In the genomic region with DNA sequence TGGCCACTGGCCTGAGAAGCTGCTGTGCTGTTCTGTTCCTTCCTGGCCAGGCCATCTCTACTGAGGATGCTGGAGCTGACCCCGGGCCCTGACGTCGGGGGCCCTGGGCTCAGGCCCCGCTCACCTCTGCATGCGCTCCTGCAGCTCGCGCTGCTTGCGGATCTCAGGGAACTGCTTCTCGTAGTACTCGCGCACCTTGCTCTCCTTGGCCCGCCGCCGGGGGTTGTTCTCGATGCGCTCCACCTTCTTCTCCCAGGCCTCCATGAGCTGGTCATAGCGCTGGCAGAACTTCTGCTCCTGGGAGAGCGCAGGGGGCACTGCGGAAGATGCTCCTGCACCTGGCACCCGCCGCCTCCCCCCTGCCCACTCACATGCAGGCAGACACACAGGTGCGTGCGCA, we compare ENCODE assay signal across 18 cellular contexts.
DNase-seq lines count a peak whose midpoint lies in the region; ATAC-seq and TF ChIP-seq lines count a peak whose summit lies in the region.
"Had no signal": no experiment of that assay in that cellular context is flagged by ENCODE, and none has a peak within 500 bp of the region (broad histone marks: within the 10 kb centered on the region; RNA-seq: fewer than 3 reads in every experiment).

No MANE protein-coding gene starts in this region.

- H3T11ph ChIP-seq in H9 (ENCODE audit: low read length), result no peak overlapping the region

- H3K14ac ChIP-seq in H9 (ENCODE audit: insufficient read depth, low read length), result no peak overlapping the region
- H3K14ac ChIP-seq in neuronal stem cell (ENCODE audit: low read length), result no peak overlapping the region

- peaks cover 4% of the 10 kb centered on the region for H4K20me1 ChIP-seq in H9 (ENCODE audit: control insufficient read depth, insufficient read depth, insufficient read length)
- H4K20me1 ChIP-seq in osteoblast (ENCODE audit: insufficient read depth, low read length), result no peaks in the 10 kb centered on the region

- H3K4me3 Mint-ChIP-seq in H9 (no peak overlapping the region), endothelial cell (ENCODE audit: unreplicated experiment) (no peak overlapping the region)
- H3K4me3 Mint-ChIP-seq: CD8-positive, alpha-beta memory T cell had no signal

- H2BK15ac ChIP-seq in H9 (ENCODE audit: low read depth, low read length) (no peak overlapping the region), neuronal stem cell (ENCODE audit: low read length) (no peak overlapping the region)

- H3K27me3 ChIP-seq in H9 (ENCODE audit: insufficient read depth, low read length) (no peaks in the 10 kb centered on the region), WERI-Rb-1 (ENCODE audit: insufficient read depth, low read depth, severe bottlenecking) (no peaks in the 10 kb centered on the region), neuronal stem cell (ENCODE audit: control insufficient read depth in 3 of 3, insufficient read depth in 3 of 3, low read depth in 1 of 3, low read length in 3 of 3) (peaks cover 0 to 2% (median 0%) of the 10 kb centered on the region in 3 experiments), osteoblast (ENCODE audit: insufficient read depth, low read length) (no peaks in the 10 kb centered on the region), psoas muscle (ENCODE audit: insufficient read depth in 3 of 3, low read length in 2 of 3) (no peaks in the 10 kb centered on the region)
- H3K27me3 ChIP-seq: BLaER1 had no signal

- H3K36me3 ChIP-seq in WERI-Rb-1 (peaks cover 48% of the 10 kb centered on the region), neuronal stem cell (replicated peaks in 1 of 2; ENCODE audit: control insufficient read depth in 2 of 2, insufficient read depth in 2 of 2, low read length in 2 of 2) (peaks cover 20 to 24% of the 10 kb centered on the region in 2 donors), osteoblast (ENCODE audit: insufficient read depth, low read length) (peaks cover 21% of the 10 kb centered on the region), psoas muscle (ENCODE audit: insufficient read depth in 1 of 2, low read depth in 1 of 2) (peaks cover 0 to 29% of the 10 kb centered on the region in 2 donors)

- no peak overlapping the region for H3K4me3 ChIP-seq in WERI-Rb-1 (ENCODE audit: low read depth, low read length)
- H3K4me3 ChIP-seq in neuronal stem cell (ENCODE audit: low read length in 2 of 2), result no peak overlapping the region
- no peak overlapping the region for H3K4me3 ChIP-seq in osteoblast (ENCODE audit: insufficient read depth, low read length)
- no peak overlapping the region for H3K4me3 ChIP-seq in psoas muscle
- H3K4me3 ChIP-seq: BLaER1 had no signal

- no peak for DNase-seq in H9
- no peak for DNase-seq in WERI-Rb-1
- no peak for DNase-seq in endothelial cell (ENCODE audit: low spot score)
- no peak for DNase-seq in neuronal stem cell (ENCODE audit: low spot score)
- no peak for DNase-seq in osteoblast (ENCODE audit: insufficient read length, low spot score, missing footprints)
- DNase-seq in psoas muscle, result no peak
- DNase-seq in activated CD8-positive, alpha-beta memory T cell treated with anti-CD3 and anti-CD28 coated beads, Interleukin-2, amount 50 U/mL, for 4 hours, result no peak
- DNase-seq: CD8-positive, alpha-beta memory T cell; MV-4-11; NCI-H1694 treated with DMSO at 0.1 percent for 48 hours; NCI-H2107; NCI-H510A; NCI-H748 treated with DMSO at 0.1 percent for 48 hours; OCI-M1; SIG-M5 had no signal

- H4K91ac ChIP-seq in H9 (ENCODE audit: insufficient read length, low read depth, low read length) (no peak overlapping the region), neuronal stem cell (ENCODE audit: low read depth, low read length, poor library complexity) (no peak overlapping the region)

- no peak overlapping the region for H2BK120ac ChIP-seq in H9 (ENCODE audit: low read depth, low read length, poor library complexity, severe bottlenecking)
- no peak overlapping the region for H2BK120ac ChIP-seq in neuronal stem cell (ENCODE audit: low read depth, low read length)

- H3K4me2 ChIP-seq in H9 (ENCODE audit: insufficient read depth, insufficient read length, low read length) (no peak overlapping the region), neuronal stem cell (ENCODE audit: insufficient read depth, low read length, poor library complexity, severe bottlenecking) (no peak overlapping the region), osteoblast (ENCODE audit: insufficient read depth, low read length) (no peak overlapping the region)
- H3K4me2 ChIP-seq: BLaER1, KMS-11 had no signal

- H3K79me1 ChIP-seq in H9 (ENCODE audit: insufficient read depth, low read depth, low read length, poor library complexity, severe bottlenecking) (no peaks in the 10 kb centered on the region), neuronal stem cell (ENCODE audit: low read depth, low read length) (peaks cover 5% of the 10 kb centered on the region)

- H2BK5ac ChIP-seq in H9 (ENCODE audit: insufficient read length, low read length) (no peak overlapping the region), neuronal stem cell (ENCODE audit: low read length) (peak overlapping the region; percentile 63)

- H3K18ac ChIP-seq in H9 (ENCODE audit: insufficient read length, low read depth, low read length), result no peak overlapping the region
- H3K18ac ChIP-seq in neuronal stem cell (ENCODE audit: low read length), result peak overlapping the region; percentile 77

- H3K36me3 Mint-ChIP-seq in H9 (ENCODE audit: insufficient read depth in 1 of 3, low read depth in 3 of 3) (peaks cover 11 to 50% (median 49%) of the 10 kb centered on the region in 3 experiments; a peak in 6 of 7 replicates), endothelial cell (ENCODE audit: low read depth, unreplicated experiment) (peaks cover 13% of the 10 kb centered on the region)

- no peak for ATAC-seq in psoas muscle

- no peak for TF ChIP-seq CTCF in H9 (conservative IDR thresholded peaks at IDR 0.05)
- TF ChIP-seq CTCF in WERI-Rb-1 (IDR thresholded peaks at IDR 0.05; ENCODE audit: low read depth, low read length), result no peak
- no peak for TF ChIP-seq CTCF in endothelial cell (IDR thresholded peaks at IDR 0.05; ENCODE audit: unreplicated experiment)
- no peak for TF ChIP-seq CTCF in osteoblast (IDR thresholded peaks at IDR 0.05; ENCODE audit: extremely low read depth, low read depth, low read length)
- TF ChIP-seq CTCF in psoas muscle (IDR thresholded peaks at IDR 0.05), result no peak

- H3K23ac ChIP-seq in H9 (ENCODE audit: insufficient read length, low read depth, low read length), result no peak overlapping the region
- H3K23ac ChIP-seq in neuronal stem cell (ENCODE audit: low read depth, low read length, poor library complexity), result peak overlapping the region; percentile 51

- no peak overlapping the region for H2AFZ ChIP-seq in H9 (ENCODE audit: low read length)
- H2AFZ ChIP-seq in neuronal stem cell (ENCODE audit: low read length), result no peak overlapping the region
- no peak overlapping the region for H2AFZ ChIP-seq in osteoblast (ENCODE audit: low read length)

- H3K27ac ChIP-seq in H9 (ENCODE audit: insufficient read length, low read depth, low read length) (no peak overlapping the region), WERI-Rb-1 (peak overlapping the region; percentile 86), neuronal stem cell (replicated peaks; ENCODE audit: low read length) (no peak overlapping the region), osteoblast (ENCODE audit: low read depth, low read length) (no peak overlapping the region), psoas muscle (no peak overlapping the region)
- H3K27ac ChIP-seq: KMS-11, RWPE1 had no signal

- no peaks in the 10 kb centered on the region for H3K23me2 ChIP-seq in H9 (ENCODE audit: insufficient read length, low read depth, low read length, poor library complexity, severe bottlenecking)

- H3K56ac ChIP-seq in H9 (ENCODE audit: insufficient read length, low read depth, low read length), result no peak overlapping the region

- H3K9ac ChIP-seq in H9 (ENCODE audit: extremely low read depth, insufficient read length, low read length), result no peak overlapping the region
- no peak overlapping the region for H3K9ac ChIP-seq in neuronal stem cell (ENCODE audit: low read depth, low read length, poor library complexity)
- H3K9ac ChIP-seq: BLaER1, KMS-11 had no signal

- no peaks in the 10 kb centered on the region for H3K9me3 ChIP-seq in H9 (ENCODE audit: control insufficient read depth, low read depth, low read length)
- H3K9me3 ChIP-seq in WERI-Rb-1 (ENCODE audit: severe bottlenecking), result no peaks in the 10 kb centered on the region
- H3K9me3 ChIP-seq in neuronal stem cell (replicated peaks in 1 of 2; ENCODE audit: control insufficient read depth in 2 of 2, insufficient read depth in 1 of 2, low read depth in 1 of 2, low read length in 2 of 2), result peaks cover 0 to 5% of the 10 kb centered on the region in 2 donors
- no peaks in the 10 kb centered on the region for H3K9me3 ChIP-seq in osteoblast (ENCODE audit: low read depth, low read length)
- no peaks in the 10 kb centered on the region for H3K9me3 ChIP-seq in psoas muscle
- H3K9me3 ChIP-seq: BLaER1 had no signal

- no peak overlapping the region for H2BK20ac ChIP-seq in H9 (ENCODE audit: low read depth, low read length, poor library complexity, severe bottlenecking)

- no CpG with 5 or more reads among the region's 23 CpGs for WGBS in H9 (ENCODE audit: extremely low coverage, insufficient read length, low lambda C conversion rate)
- WGBS in neuronal stem cell (ENCODE audit: extremely low coverage in 2 of 2, insufficient read length in 2 of 2, insufficient replicate concordance in 1 of 2), 2 donors, result no CpG with 5 or more reads among the region's 23 CpGs
- WGBS in psoas muscle, 3 donors, result 92 to 94% (median 92%) methylated on average over 21 to 23 of the region's 23 CpGs

- H3K4me1 Mint-ChIP-seq in H9 (peaks cover 22 to 41% of the 10 kb centered on the region in 2 experiments), endothelial cell (ENCODE audit: unreplicated experiment) (peaks cover 16% of the 10 kb centered on the region)

- H4K5ac ChIP-seq in H9 (ENCODE audit: insufficient read length, low read depth, low read length), result peak overlapping the region; percentile 1

- H3K27ac Mint-ChIP-seq in H9 (peak overlapping the region; percentile 40 to 85 (median 63); a peak in 4 of 7 replicates), endothelial cell (ENCODE audit: unreplicated experiment) (peak overlapping the region; percentile 26)

- H2AK5ac ChIP-seq in H9 (ENCODE audit: insufficient read length, low read length) (no peak overlapping the region), neuronal stem cell (ENCODE audit: low read depth, low read length) (peak overlapping the region; percentile 60)

- H3K4ac ChIP-seq in H9 (ENCODE audit: low read depth, low read length), result no peak overlapping the region
- no peak overlapping the region for H3K4ac ChIP-seq in neuronal stem cell (ENCODE audit: low read length)

- H2BK12ac ChIP-seq in H9 (ENCODE audit: insufficient read length, low read depth, low read length) (no peak overlapping the region), neuronal stem cell (ENCODE audit: low read length) (no peak overlapping the region)

- 0 out of 2 replicates have a peak, but pooled peaks cover 7% of the 10 kb centered on the region for H3K4me1 ChIP-seq in H9 (ENCODE audit: insufficient read depth, low read length)
- peaks cover 43 to 51% of the 10 kb centered on the region in 2 donors for H3K4me1 ChIP-seq in neuronal stem cell (ENCODE audit: control insufficient read depth in 2 of 2, insufficient read depth in 1 of 2, low read depth in 1 of 2, low read length in 2 of 2)
- peaks cover 15% of the 10 kb centered on the region for H3K4me1 ChIP-seq in osteoblast (ENCODE audit: insufficient read depth, low read length)
- H3K4me1 ChIP-seq in psoas muscle, result peaks cover 21% of the 10 kb centered on the region

- intact Hi-C loops in psoas muscle (cut with DNase I), result loop anchor here in 1 of 2 donors (5.0 kb wide), 1 partner anchor 38 kb away; no protein-coding TSS in a partner anchor

- H3K27me3 Mint-ChIP-seq in H9 (ENCODE audit: low read depth), result no peaks in the 10 kb centered on the region
- peaks cover 7% of the 10 kb centered on the region for H3K27me3 Mint-ChIP-seq in endothelial cell (ENCODE audit: unreplicated experiment)
- H3K27me3 Mint-ChIP-seq: CD8-positive, alpha-beta memory T cell had no signal

- no peaks in the 10 kb centered on the region for H3K79me2 ChIP-seq in H9 (ENCODE audit: insufficient read depth, low read length)
- H3K79me2 ChIP-seq in osteoblast (ENCODE audit: insufficient read depth, low read length), result peaks cover 4% of the 10 kb centered on the region

- no peak overlapping the region for H4K8ac ChIP-seq in H9 (replicated peaks; ENCODE audit: insufficient read length, low read depth, low read length)
- H4K8ac ChIP-seq in neuronal stem cell (ENCODE audit: low read depth, low read length), result no peak overlapping the region

- H3K9me3 Mint-ChIP-seq in H9 (no peaks in the 10 kb centered on the region), endothelial cell (ENCODE audit: unreplicated experiment) (no peaks in the 10 kb centered on the region)
- H3K9me3 Mint-ChIP-seq: CD8-positive, alpha-beta memory T cell had no signal
